ENCODE assay signal across 16 cellular contexts in genomic region chr1:1006305-1007159, GRCh38. TPM values are rescaled to one million over a fixed set of nuclear protein-coding genes. Genes with fewer than 3 reads are reported as not detected.
A peak's percentile ranks its signal among the peaks of the same experiment; 100 is the strongest.
DNase-seq lines count a peak whose midpoint lies in the region; ATAC-seq and TF ChIP-seq lines count a peak whose summit lies in the region.
"Had no signal": no experiment of that assay in that cellular context is flagged by ENCODE, and none has a peak within 500 bp of the region (broad histone marks: within the 10 kb centered on the region; RNA-seq: fewer than 3 reads in every experiment).

No MANE protein-coding gene starts in this region.

- no peak for ATAC-seq in sciatic nerve

- no peaks in the 10 kb centered on the region for H3K36me3 ChIP-seq in mucosa of stomach (ENCODE audit: control insufficient read depth, insufficient read depth, low read length)
- H3K36me3 ChIP-seq: esophagus squamous epithelium, MG63 had no signal

- DNase-seq in COLO668 (lab: John Stamatoyannopoulos, UW; ENCODE audit: unreplicated experiment) (peak; percentile 93), HuH-7 (ENCODE audit: low spot score) (peak; percentile 80), coronary artery (ENCODE audit: low spot score) (peak; percentile 68), medulla oblongata (ENCODE audit: extremely low spot score) (no peak), inferior parietal cortex (ENCODE audit: extremely low spot score) (no peak), sciatic nerve (ENCODE audit: low spot score) (no peak), NCI-H1105 (lab: John Stamatoyannopoulos, UW) (no peak)
- DNase-seq: activated naive CD4-positive, alpha-beta T cell treated with anti-CD3 and anti-CD28 coated beads, Interleukin-2, amount 50 U/mL, for 16 hours; esophagus squamous epithelium; hypothalamus; MG63; stimulated activated naive CD4-positive, alpha-beta T cell treated with Interleukin-2 at 50 U/mL for 16 hours; T-helper 9 cell had no signal

- H3K9me3 ChIP-seq in mucosa of stomach (ENCODE audit: control insufficient read depth, low read length) = no peaks in the 10 kb centered on the region
- H3K9me3 ChIP-seq: esophagus squamous epithelium, MG63 had no signal

- peak overlapping the region; percentile 28 for H3K9ac ChIP-seq in mucosa of stomach (ENCODE audit: low read length)

- peaks cover 33% of the 10 kb centered on the region for H3K4me1 ChIP-seq in mucosa of stomach (ENCODE audit: control insufficient read depth, insufficient read depth, low read length)

- no peak overlapping the region for H3K27ac ChIP-seq in coronary artery
- H3K27ac ChIP-seq: esophagus squamous epithelium had no signal

- intact Hi-C loops in sciatic nerve (cut with DNase I) = no loop called here

- TF ChIP-seq CTCF in coronary artery (IDR thresholded peaks at IDR 0.05) = no peak

- H3K4me3 ChIP-seq in coronary artery (no peak overlapping the region), mucosa of stomach (ENCODE audit: low read length) (no peak overlapping the region)
- H3K4me3 ChIP-seq: esophagus squamous epithelium, MG63 had no signal

- peaks cover 30% of the 10 kb centered on the region for H3K27me3 ChIP-seq in mucosa of stomach (ENCODE audit: control insufficient read depth, insufficient read depth, low read length)
- H3K27me3 ChIP-seq: MG63 had no signal

RNA-seq across cellular contexts. Expression of gene HES4, which starts 6.6 kb away (rescaled TPM):
- 30.5 TPM for total RNA-seq in sciatic nerve
- total RNA-seq: OCI-LY7 had no signal

RNA-seq across cellular contexts. Expression of gene ISG15, which starts 6.8 kb away (rescaled TPM):
- total RNA-seq in sciatic nerve = 18.8 TPM

RNA-seq across cellular contexts. Expression of gene AGRN, which starts 13.4 kb away (rescaled TPM):
- 22.0 TPM for total RNA-seq in sciatic nerve

RNA-seq across cellular contexts. Expression of gene PERM1, which starts 24.6 kb away (rescaled TPM):
- total RNA-seq in sciatic nerve = not detected
- total RNA-seq: esophagus squamous epithelium, mesenteric fat pad, OCI-LY7 had no signal

RNA-seq across cellular contexts. Expression of gene PLEKHN1, which starts 40.2 kb away (rescaled TPM):
- 0.40 TPM for total RNA-seq in sciatic nerve
- total RNA-seq: OCI-LY7 had no signal

Comparison
In these comparisons a context has a peak if more than half of its experiments do, and no peak if none do; other contexts are left out.
1. DNase-seq: peak in COLO668 (single experiment), HuH-7 (single experiment) and coronary artery (single experiment); none in medulla oblongata (single experiment), inferior parietal cortex (single experiment), sciatic nerve (single experiment) and NCI-H1105 (single experiment).